In genomic region chrX:110104078-110104477, GRCh38 we compare ENCODE assay signal across 22 cellular contexts.
DNase-seq lines count a peak whose midpoint lies in the region; ATAC-seq, FAIRE-seq and TF ChIP-seq lines count a peak whose summit lies in the region.
"Had no signal": no experiment of that assay in that cellular context is flagged by ENCODE, and none has a peak within 500 bp of the region (broad histone marks: within the 10 kb centered on the region; RNA-seq: fewer than 3 reads in every experiment).

No MANE protein-coding gene starts in this region.

- H3K9me3 ChIP-seq in A549, result no peaks in the 10 kb centered on the region

- H3K27ac Mint-ChIP-seq in progenitor cell of endocrine pancreas, result peak overlapping the region; percentile 32
- no peak overlapping the region for H3K27ac Mint-ChIP-seq in stimulated activated memory B cell treated with anti-CD40 and anti-IgM and Interleukin-4, amounts not matched to agents 10 μg/mL and 1 μg/mL and 100 μg/mL, for 72 hours
- H3K27ac Mint-ChIP-seq: CD4-positive, alpha-beta memory T cell; GM23338; H9 had no signal

- H3K27ac ChIP-seq in A549 (no peak overlapping the region), VCaP (peak overlapping the region; percentile 22; the same call in 1 of the 2 replicates)
- H3K27ac ChIP-seq: 22Rv1 had no signal

- H3K9me3 Mint-ChIP-seq in progenitor cell of endocrine pancreas (ENCODE audit: low read depth), result no peaks in the 10 kb centered on the region
- no peaks in the 10 kb centered on the region for H3K9me3 Mint-ChIP-seq in stimulated activated memory B cell treated with anti-CD40 and anti-IgM and Interleukin-4, amounts not matched to agents 10 μg/mL and 1 μg/mL and 100 μg/mL, for 72 hours
- H3K9me3 Mint-ChIP-seq: GM23338, H9 had no signal

- WGBS in A549 (ENCODE audit: missing lambda C conversion rate), result 88% methylated on average over 3 of the region's 3 CpGs

- no peak overlapping the region for H3K4me2 ChIP-seq in A549
- H3K4me2 ChIP-seq: GM23338 had no signal

- intact Hi-C loops in left colon (cut with DNase I, micrococcal nuclease), result no loop called here

- H3K4me3 ChIP-seq in A549, result no peak overlapping the region
- H3K4me3 ChIP-seq: GM12878, GM23338 had no signal

- DNase-seq in A549 (ENCODE audit: low read depth in 1 of 2, low spot score in 1 of 2), result no peak
- no peak for DNase-seq in left colon
- DNase-seq in progenitor cell of endocrine pancreas (ENCODE audit: low spot score, unreplicated experiment), result no peak
- no peak for DNase-seq in urothelium cell line (ENCODE audit: low spot score)
- DNase-seq: ACHN; AML-193; C1 segment of cervical spinal cord; Calu3; CD4-positive, alpha-beta memory T cell; COR-L47; DMS153; EL; GDM1; H9 had no signal

- no peak for TF ChIP-seq RAD21 in A549 (conservative IDR thresholded peaks at IDR 0.05 in 1 of 2, IDR thresholded peaks at IDR 0.05 in 1 of 2)

- POLR2A ChIA-PET in A549 (lab: Yijun Ruan, JAX), result no interaction called here

- no peak for TF ChIP-seq CTCF in A549 (IDR thresholded peaks at IDR 0.05)
- no peak for TF ChIP-seq CTCF in VCaP (conservative IDR thresholded peaks at IDR 0.05)
- no peak for TF ChIP-seq CTCF in progenitor cell of endocrine pancreas (IDR thresholded peaks at IDR 0.05; ENCODE audit: unreplicated experiment)

- H3K4me1 ChIP-seq in A549, result peaks cover 13% of the 10 kb centered on the region; the same call in 2 of the 3 replicates

- peaks cover 8% of the 10 kb centered on the region for H3K36me3 Mint-ChIP-seq in progenitor cell of endocrine pancreas (ENCODE audit: insufficient read depth)
- peaks cover 22% of the 10 kb centered on the region for H3K36me3 Mint-ChIP-seq in stimulated activated memory B cell treated with anti-CD40 and anti-IgM and Interleukin-4, amounts not matched to agents 10 μg/mL and 1 μg/mL and 100 μg/mL, for 72 hours

- ATAC-seq in A549, result no peak
- peak; percentile 75 for ATAC-seq in left colon
- no peak for ATAC-seq in stimulated activated memory B cell treated with anti-CD40 and anti-IgM and Interleukin-4, amounts not matched to agents 10 μg/mL and 1 μg/mL and 100 μg/mL, for 72 hours
- no peak for ATAC-seq in GM18870 (IDR thresholded peaks at IDR 0.05; ENCODE audit: unreplicated experiment)
- ATAC-seq: GM12878, HCT116 had no signal

- peaks cover 7% of the 10 kb centered on the region for H3K4me1 Mint-ChIP-seq in progenitor cell of endocrine pancreas (ENCODE audit: low read depth)
- H3K4me1 Mint-ChIP-seq in stimulated activated memory B cell treated with anti-CD40 and anti-IgM and Interleukin-4, amounts not matched to agents 10 μg/mL and 1 μg/mL and 100 μg/mL, for 72 hours, result peaks cover 22% of the 10 kb centered on the region

- no peak for TF ChIP-seq POLR2A in A549 (IDR thresholded peaks at IDR 0.05; ENCODE audit: low read length)

- FAIRE-seq in A549 (lab: Jason Lieb, UNC) (peak; percentile 74), urothelium cell line (lab: Jason Lieb, UNC) (no peak)
- FAIRE-seq: A204.1, GM12878 had no signal

- CTCF ChIA-PET in A549 (lab: Yijun Ruan, JAX), result interaction anchor here (1.2 kb wide), 1 partner anchor 194 kb away, joined by 4 read pairs; no protein-coding TSS in a partner anchor

- no peaks in the 10 kb centered on the region for H3K27me3 Mint-ChIP-seq in progenitor cell of endocrine pancreas
- H3K27me3 Mint-ChIP-seq in stimulated activated memory B cell treated with anti-CD40 and anti-IgM and Interleukin-4, amounts not matched to agents 10 μg/mL and 1 μg/mL and 100 μg/mL, for 72 hours, result no peaks in the 10 kb centered on the region
- H3K27me3 Mint-ChIP-seq: CD4-positive, alpha-beta memory T cell had no signal

- no peak for TF ChIP-seq EP300 in A549 (IDR thresholded peaks at IDR 0.05)

- H3K4me3 Mint-ChIP-seq in progenitor cell of endocrine pancreas (ENCODE audit: low read depth), result no peak overlapping the region
- H3K4me3 Mint-ChIP-seq in stimulated activated memory B cell treated with anti-CD40 and anti-IgM and Interleukin-4, amounts not matched to agents 10 μg/mL and 1 μg/mL and 100 μg/mL, for 72 hours, result no peak overlapping the region
- H3K4me3 Mint-ChIP-seq: CD4-positive, alpha-beta memory T cell; GM23338; H9 had no signal

TF ChIP-seq in A549, 52 proteins besides CTCF, POLR2A, EP300 and RAD21:
- no peak for TF ChIP-seq MYC (IDR thresholded peaks at IDR 0.05; ENCODE audit: borderline replicate concordance, low read length)
- TF ChIP-seq TP53 (CRISPR knock-in tag; IDR thresholded peaks at IDR 0.05), result no peak
- no peak for TF ChIP-seq PHF8 (IDR thresholded peaks at IDR 0.05; ENCODE audit: borderline replicate concordance, low read depth)
- TF ChIP-seq HEYL (CRISPR knock-in tag; IDR thresholded peaks at IDR 0.05), result no peak
- no peak for TF ChIP-seq RARB (CRISPR knock-in tag; IDR thresholded peaks at IDR 0.05)
- TF ChIP-seq SREBF2 (IDR thresholded peaks at IDR 0.05), result no peak
- no peak for TF ChIP-seq KDM1A (IDR thresholded peaks at IDR 0.05; ENCODE audit: low read depth)
- no peak for TF ChIP-seq ZSCAN20 (CRISPR knock-in tag; IDR thresholded peaks at IDR 0.05)
TF ChIP-seq in A549: peak in this region for 0.
